Comparison of ENCODE assay signal across 18 cellular contexts in the genomic region with DNA sequence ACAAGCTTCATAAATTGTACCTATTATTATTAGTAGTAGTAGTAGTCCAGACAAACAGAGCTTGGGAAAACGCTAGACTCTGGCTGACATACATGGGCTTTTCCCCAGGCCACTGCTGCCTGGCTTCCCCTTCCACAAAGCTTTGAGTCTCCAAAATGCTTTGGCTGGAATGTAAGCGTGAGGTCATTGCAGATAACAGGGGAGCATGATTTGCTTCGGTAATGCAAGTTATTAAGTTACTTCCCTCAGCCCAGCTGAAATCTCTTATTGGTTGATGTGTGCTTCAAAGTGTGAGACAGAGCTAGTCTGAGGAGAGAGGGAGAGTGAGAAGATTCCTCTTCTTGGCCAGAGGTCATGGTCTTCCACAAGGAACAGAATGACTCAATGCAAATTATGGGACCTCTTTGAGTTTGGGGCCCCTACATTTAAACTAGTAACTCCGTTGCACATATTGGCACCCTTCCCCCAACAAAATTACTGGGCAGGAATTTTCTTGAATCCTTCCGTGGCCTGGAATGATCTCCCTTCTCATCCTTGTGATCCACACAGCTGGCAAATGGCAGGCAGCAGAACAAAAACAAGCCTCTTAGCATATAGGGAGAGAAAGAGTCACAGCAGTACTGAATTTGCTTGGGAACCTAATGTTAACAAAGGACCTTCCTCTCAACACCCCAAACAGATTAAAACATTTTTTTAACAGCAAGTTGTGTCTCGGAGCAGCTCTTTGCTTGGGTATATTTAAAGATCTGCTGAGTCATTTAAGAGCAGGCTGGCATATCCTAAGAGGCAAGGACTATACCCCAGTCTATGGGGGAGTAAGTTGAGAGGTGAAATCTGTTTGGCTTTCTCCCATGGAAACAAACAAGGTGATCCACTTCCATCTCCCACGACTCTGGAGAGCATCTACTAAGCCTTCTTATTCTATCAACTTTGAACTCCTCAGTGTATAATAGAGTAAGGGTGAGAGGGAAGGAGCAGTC. TPM values are rescaled to one million over a fixed set of nuclear protein-coding genes. Genes with fewer than 3 reads are reported as not detected.
DNase-seq lines count a peak whose midpoint lies in the region; TF ChIP-seq lines count a peak whose summit lies in the region.
"Had no signal": no experiment of that assay in that cellular context is flagged by ENCODE, and none has a peak within 500 bp of the region (broad histone marks: within the 10 kb centered on the region; RNA-seq: fewer than 3 reads in every experiment).

No MANE protein-coding gene starts in this region.

- H3K4me1 ChIP-seq in OCI-LY3 (ENCODE audit: low read length) (peaks cover 9% of the 10 kb centered on the region), mesendoderm (ENCODE audit: control insufficient read depth, low read depth, low read length) (no peaks in the 10 kb centered on the region), uterus (no peaks in the 10 kb centered on the region), sigmoid colon (peaks cover 0 to 8% (median 0%) of the 10 kb centered on the region in 4 donors)

- no peak overlapping the region for H3K56ac ChIP-seq in mesendoderm (ENCODE audit: low read length)

- H3K79me1 ChIP-seq in mesendoderm (ENCODE audit: low read length), result no peaks in the 10 kb centered on the region

- H3K27me3 ChIP-seq in OCI-LY3 (ENCODE audit: low read depth, low read length) (no peaks in the 10 kb centered on the region), mesendoderm (ENCODE audit: insufficient read depth, low read length, poor library complexity) (no peaks in the 10 kb centered on the region), uterus (no peaks in the 10 kb centered on the region), sigmoid colon (no peaks in the 10 kb centered on the region)

- no peak overlapping the region for H3K4ac ChIP-seq in mesendoderm (ENCODE audit: low read depth, low read length)

- H3K23ac ChIP-seq in mesendoderm (ENCODE audit: low read length), result no peak overlapping the region

- DNase-seq in epithelial cell of proximal tubule (ENCODE audit: low read depth) (peak; percentile 58), mesendoderm (peak; percentile 60), uterus (peak; percentile 18 to 28), NOMO-1 treated with DMSO at 0.1 percent for 48 hours (lab: John Stamatoyannopoulos, UW; ENCODE audit: unreplicated experiment) (no peak), sigmoid colon (no peak), NK-92 (lab: John Stamatoyannopoulos, UW; ENCODE audit: unreplicated experiment) (no peak), NCI-H1417 treated with DMSO at 0.1 percent for 48 hours (lab: John Stamatoyannopoulos, UW) (no peak)
- DNase-seq: activated CD8-positive, alpha-beta memory T cell treated with anti-CD3 and anti-CD28 coated beads for 24 hours; activated effector memory CD4-positive, alpha-beta T cell treated with Interleukin-2 at 50 U/mL for 16 hours; anterior cingulate cortex; CD4-positive, alpha-beta memory T cell; H7; mammary epithelial cell; NCI-H1417; NCI-H226; stimulated activated CD4-positive, alpha-beta T cell treated with anti-CD3 and anti-CD28 coated beads, Interleukin-12 subunit alpha, Interleukin-12 subunit beta, amount 100 ng/mL, for 4 hours had no signal

- H4K5ac ChIP-seq in mesendoderm (ENCODE audit: low read length), result no peak overlapping the region

- H2BK120ac ChIP-seq in mesendoderm (ENCODE audit: low read depth, low read length), result no peak overlapping the region

- no peak overlapping the region for H2BK15ac ChIP-seq in mesendoderm (replicated peaks; ENCODE audit: low read depth)

- H2AFZ ChIP-seq in OCI-LY3 (ENCODE audit: low read depth, low read length), result no peak overlapping the region

- H2AK5ac ChIP-seq in mesendoderm (ENCODE audit: low read length), result no peak overlapping the region

- H3K27ac ChIP-seq in OCI-LY3 (ENCODE audit: low read length), result no peak overlapping the region
- no peak overlapping the region for H3K27ac ChIP-seq in mesendoderm (ENCODE audit: low read depth, low read length)
- peak overlapping the region; percentile 29 to 30 for H3K27ac ChIP-seq in uterus
- peak overlapping the region in 2 of 4 donors; percentile 23 to 56 for H3K27ac ChIP-seq in sigmoid colon

- H3K9ac ChIP-seq in OCI-LY3 (ENCODE audit: low read length), result no peak overlapping the region
- no peak overlapping the region for H3K9ac ChIP-seq in mesendoderm (ENCODE audit: low read length)

- intact Hi-C loops in uterus (cut with DNase I; ENCODE audit: low total_unique reads), result no loop called here
- intact Hi-C loops in sigmoid colon (cut with DNase I), result no loop called here

- TF ChIP-seq POLR2A in uterus (IDR thresholded peaks at IDR 0.05), result no peak
- no peak for TF ChIP-seq POLR2A in sigmoid colon (IDR thresholded peaks at IDR 0.05)

- no peaks in the 10 kb centered on the region for H4K20me1 ChIP-seq in OCI-LY3 (ENCODE audit: insufficient read depth, low read length)

- H3K4me3 ChIP-seq in OCI-LY3 (ENCODE audit: low read length) (no peak overlapping the region), epithelial cell of proximal tubule (ENCODE audit: low read depth, low read length) (no peak overlapping the region), mesendoderm (ENCODE audit: low read length) (no peak overlapping the region), uterus (no peak overlapping the region), sigmoid colon (no peak overlapping the region)
- H3K4me3 ChIP-seq: GM12878 had no signal

- no CpG with 5 or more reads among the region's 7 CpGs for WGBS in mesendoderm (ENCODE audit: extremely low coverage, insufficient coverage, low lambda C conversion rate)
- 71 to 73% methylated on average over 7 of the region's 7 CpGs for WGBS in sigmoid colon, 2 donors

- no peak overlapping the region for H3K18ac ChIP-seq in mesendoderm (ENCODE audit: low read length)

- H3K4me2 ChIP-seq in OCI-LY3 (ENCODE audit: low read length) (0 out of 2 replicates have a peak overlapping the region, but pooled peaks have one; percentile 5), mesendoderm (ENCODE audit: low read length) (no peak overlapping the region)

- H3K9me3 ChIP-seq in OCI-LY3 (ENCODE audit: insufficient read depth, low read length), result no peaks in the 10 kb centered on the region
- H3K9me3 ChIP-seq in uterus, result no peaks in the 10 kb centered on the region
- no peaks in the 10 kb centered on the region for H3K9me3 ChIP-seq in sigmoid colon

- H3K79me2 ChIP-seq in OCI-LY3 (ENCODE audit: low read length), result no peaks in the 10 kb centered on the region
- H3K79me2 ChIP-seq in mesendoderm (ENCODE audit: control insufficient read depth, insufficient read depth, low read length), result no peaks in the 10 kb centered on the region

- H3K36me3 ChIP-seq in OCI-LY3 (replicated peaks; ENCODE audit: low read depth, low read length) (no peaks in the 10 kb centered on the region), mesendoderm (ENCODE audit: control insufficient read depth, insufficient read depth, low read length) (no peaks in the 10 kb centered on the region), uterus (no peaks in the 10 kb centered on the region), sigmoid colon (no peaks in the 10 kb centered on the region)

- no peak overlapping the region for H2BK5ac ChIP-seq in mesendoderm (ENCODE audit: low read length)

- TF ChIP-seq EP300 in sigmoid colon (IDR thresholded peaks at IDR 0.05), result no peak

- no peak for TF ChIP-seq CTCF in OCI-LY3 (IDR thresholded peaks at IDR 0.05; ENCODE audit: low read depth, low read length)
- TF ChIP-seq CTCF in epithelial cell of proximal tubule (conservative IDR thresholded peaks at IDR 0.05; ENCODE audit: low read depth, low read length), result no peak
- TF ChIP-seq CTCF in uterus (IDR thresholded peaks at IDR 0.05), result no peak
- TF ChIP-seq CTCF in sigmoid colon (IDR thresholded peaks at IDR 0.05), result no peak

- no peak overlapping the region for H4K8ac ChIP-seq in mesendoderm (ENCODE audit: low read depth, low read length)

RNA-seq across cellular contexts. Expression of a gene that starts 19.9 kb away (rescaled TPM):
- total RNA-seq in epithelial cell of proximal tubule (0.40 TPM in 1 of 2 replicates, not detected in the other), uterus (10 to 100 TPM; 19.7 to 75.3 (median 46.9) TPM), sigmoid colon (1 to 10 TPM; 3.8 to 9.1 (median 7.4) TPM)
- 2.8 TPM for polyA plus RNA-seq in mesendoderm (2013, experiment 1 of 2)
- 2.8 TPM for polyA plus RNA-seq in mesendoderm (2013, experiment 2 of 2)
- under 1 TPM in 2 of 3 donors, not detected in 1; under 0.01 to 0.42 TPM for polyA plus RNA-seq in sigmoid colon
- total RNA-seq: GM12878 had no signal

Comparison
In these comparisons a context has a peak if more than half of its experiments do, and no peak if none do; other contexts are left out.
1. H3K27ac ChIP-seq: peak in uterus (2 of 2); none in OCI-LY3 (single experiment) and mesendoderm (single experiment).
2. DNase-seq: peak in epithelial cell of proximal tubule (single experiment), mesendoderm (single experiment) and uterus (2 of 2); none in NOMO-1 treated with DMSO at 0.1 percent for 48 hours (single experiment), sigmoid colon (single experiment), NK-92 (single experiment) and NCI-H1417 treated with DMSO at 0.1 percent for 48 hours (single experiment).